ENCODE assay signal across 9 cellular contexts in the genomic region with DNA sequence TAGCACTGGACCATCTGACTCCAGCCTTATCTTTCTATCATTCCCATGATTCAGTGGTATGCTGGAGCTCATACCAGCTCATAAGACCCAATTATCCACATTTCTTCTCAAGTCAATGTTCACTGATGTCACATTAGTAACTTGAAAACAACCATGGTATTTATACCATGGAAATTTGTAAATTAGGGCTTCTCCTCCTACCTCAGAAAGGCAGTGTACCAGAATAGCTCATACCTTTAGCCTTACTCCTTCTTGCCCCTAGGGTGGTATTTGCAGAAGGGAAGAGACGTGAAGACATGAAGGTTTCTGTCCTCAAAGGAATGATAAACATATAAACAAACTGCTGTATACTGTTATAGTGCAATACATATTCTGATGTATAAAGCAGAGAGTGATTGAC.
"Had no signal": no experiment of that assay in that cellular context is flagged by ENCODE, and none has a peak within 500 bp of the region (broad histone marks: within the 10 kb centered on the region; RNA-seq: fewer than 3 reads in every experiment).

No MANE protein-coding gene starts in this region.

- H3K4me3 ChIP-seq: GM23338, K562 had no signal

- H3K27ac Mint-ChIP-seq: GM23338 had no signal

- H3K4me3 Mint-ChIP-seq: GM23338, H9 had no signal

- H3K4me1 Mint-ChIP-seq: H9 had no signal

- DNase-seq: H9, HCEC 1CT, IMR-90, KG1 had no signal

- H3K9me3 Mint-ChIP-seq: GM23338, H9 had no signal

- FAIRE-seq: H1, H54, HTR-8/SVneo, K562 had no signal
